In genomic region chr22:23533771-23534191, GRCh38 we compare ENCODE assay signal across 14 cellular contexts. TPM values are rescaled to one million over a fixed set of nuclear protein-coding genes. Genes with fewer than 3 reads are reported as not detected.
DNase-seq lines count a peak whose midpoint lies in the region; ATAC-seq and TF ChIP-seq lines count a peak whose summit lies in the region.
"Had no signal": no experiment of that assay in that cellular context is flagged by ENCODE, and none has a peak within 500 bp of the region (broad histone marks: within the 10 kb centered on the region; RNA-seq: fewer than 3 reads in every experiment).

No MANE protein-coding gene starts in this region.

- no TSS peak for BruUV-seq in Panc1 (replicated peaks; lab: Mats Ljungman, UMichigan)

- DNase-seq in Panc1 (ENCODE audit: low read depth, low spot score) (no peak), posterior vena cava (ENCODE audit: low spot score) (peak; percentile 70), kidney glomerular epithelial cell (lab: John Stamatoyannopoulos, UW) (no peak), 8988T (no peak), EL (no peak), LoVo (ENCODE audit: low spot score) (no peak)
- DNase-seq: NCI-H446 had no signal

- no peak for TF ChIP-seq CTCF in Panc1 (IDR thresholded peaks at IDR 0.05)

- POLR2A ChIA-PET in Panc1 (lab: Charles Lee): no interaction called here

- no peak overlapping the region for H3K4me3 ChIP-seq in Panc1 (ENCODE audit: low read depth in 2 of 2, low read length in 2 of 2)
- peak overlapping the region; percentile 9 for H3K4me3 ChIP-seq in iPS-15b (ENCODE audit: low read depth, low read length)
- H3K4me3 ChIP-seq: ascending aorta had no signal

- H3K27ac ChIP-seq in Panc1 (ENCODE audit: low read length): 0 out of 2 replicates have a peak overlapping the region, but pooled peaks have one; percentile 17
- H3K27ac ChIP-seq: ascending aorta, HL-60 had no signal

- H3K27me3 ChIP-seq in Panc1 (ENCODE audit: control insufficient read depth, insufficient read depth, low read length) (no peaks in the 10 kb centered on the region), iPS-15b (ENCODE audit: control insufficient read depth, insufficient read depth, low read length) (peaks cover 3% of the 10 kb centered on the region)
- H3K27me3 ChIP-seq: ascending aorta had no signal

- H3K36me3 ChIP-seq in ES-I3 (ENCODE audit: insufficient read depth, low read length) (no peaks in the 10 kb centered on the region), Panc1 (ENCODE audit: control insufficient read depth, insufficient read depth, low read length) (no peaks in the 10 kb centered on the region), iPS-15b (ENCODE audit: control insufficient read depth, insufficient read depth, low read length) (peaks cover 2% of the 10 kb centered on the region)
- H3K36me3 ChIP-seq: ascending aorta had no signal

- in situ Hi-C loops in Panc1 (cut with HindIII; ENCODE audit: low pct_unique_long_range_greater_than_20kb, low sequenced_read_pairs): no loop called here

- intact Hi-C loops in Panc1 (cut with micrococcal nuclease; ENCODE audit: unreplicated experiment): loop anchor here (10.0 kb wide), 1 partner anchor 129 kb away; no protein-coding TSS in a partner anchor
- intact Hi-C loops in posterior vena cava (cut with DNase I): no loop called here

- peaks cover 37% of the 10 kb centered on the region for H3K4me1 ChIP-seq in ES-I3 (ENCODE audit: insufficient read depth, low read length)
- peaks cover 7% of the 10 kb centered on the region; the same call in 1 of the 2 replicates for H3K4me1 ChIP-seq in Panc1 (ENCODE audit: control insufficient read depth, insufficient read depth, low read length)
- H3K4me1 ChIP-seq in iPS-15b (ENCODE audit: control insufficient read depth, insufficient read depth, low read length): peaks cover 37% of the 10 kb centered on the region
- H3K4me1 ChIP-seq: ascending aorta had no signal

- 0 out of 2 replicates have a peak, but pooled peaks have one; percentile 15 for ATAC-seq in Panc1

- H3K9me3 ChIP-seq in ES-I3 (ENCODE audit: control insufficient read depth, insufficient read depth, low read length) (no peaks in the 10 kb centered on the region), Panc1 (ENCODE audit: control insufficient read depth, insufficient read depth, low read depth, low read length) (no peaks in the 10 kb centered on the region), iPS-15b (ENCODE audit: control insufficient read depth, insufficient read depth, low read length) (no peaks in the 10 kb centered on the region)
- H3K9me3 ChIP-seq: ascending aorta had no signal

- CTCF ChIA-PET in Panc1 (lab: Charles Lee): no interaction called here

- H3K9ac ChIP-seq in ES-I3 (ENCODE audit: low read depth, low read length) (peak overlapping the region; percentile 41; the same call in 1 of the 2 replicates), iPS-15b (ENCODE audit: low read depth, low read length) (no peak overlapping the region)

RNA-seq across cellular contexts. Expression of gene IGLL1, which starts 46.3 kb away (rescaled TPM):
- total RNA-seq in Panc1 (2021; ENCODE audit: unreplicated experiment) (not detected), posterior vena cava (not detected)
- polyA plus RNA-seq in Panc1 (2012; ENCODE audit: insufficient read length): not detected
- total RNA-seq: ascending aorta; CD4-positive, CD25-positive, alpha-beta regulatory T cell; glomerular endothelial cell; lower leg skin had no signal
- polyA plus RNA-seq: CD4-positive, CD25-positive, alpha-beta regulatory T cell had no signal
